ENCODE assay signal across 1 cellular context in genomic region chr3:108221911-108222812, GRCh38.
TF ChIP-seq lines count a peak whose summit lies in the region.

A gene with protein sequence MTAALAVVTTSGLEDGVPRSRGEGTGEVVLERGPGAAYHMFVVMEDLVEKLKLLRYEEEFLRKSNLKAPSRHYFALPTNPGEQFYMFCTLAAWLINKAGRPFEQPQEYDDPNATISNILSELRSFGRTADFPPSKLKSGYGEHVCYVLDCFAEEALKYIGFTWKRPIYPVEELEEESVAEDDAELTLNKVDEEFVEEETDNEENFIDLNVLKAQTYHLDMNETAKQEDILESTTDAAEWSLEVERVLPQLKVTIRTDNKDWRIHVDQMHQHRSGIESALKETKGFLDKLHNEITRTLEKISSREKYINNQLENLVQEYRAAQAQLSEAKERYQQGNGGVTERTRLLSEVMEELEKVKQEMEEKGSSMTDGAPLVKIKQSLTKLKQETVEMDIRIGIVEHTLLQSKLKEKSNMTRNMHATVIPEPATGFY (minus strand): TSS chr3:108222424. CDS start chr3:108222322, 102 bp downstream.

TF ChIP-seq in K562, 482 proteins besides CTCF, POLR2A, EP300 and RAD21 (continued from another document and continues in another):
- TF ChIP-seq MGA (IDR thresholded peaks at IDR 0.05) (peak; percentile 59), HBP1 (CRISPR knock-in tag; IDR thresholded peaks at IDR 0.05) (no peak), NEUROD1 (IDR thresholded peaks at IDR 0.05; ENCODE audit: borderline replicate concordance, low read depth, low read length, partially characterized antibody) (peak; percentile 42), ATF7 (IDR thresholded peaks at IDR 0.05) (peak; percentile 99), ZNF609 (CRISPR knock-in tag; IDR thresholded peaks at IDR 0.05; ENCODE audit: borderline replicate concordance) (no peak), ILF3 (IDR thresholded peaks at IDR 0.05; ENCODE audit: borderline replicate concordance) (no peak), NR0B1 (IDR thresholded peaks at IDR 0.05; ENCODE audit: partially characterized antibody) (no peak), COPS2 (conservative IDR thresholded peaks at IDR 0.05) (no peak), CBFA2T3 (IDR thresholded peaks at IDR 0.05) (no peak), KLF1 (tag; IDR thresholded peaks at IDR 0.05) (no peak), IRF9 (tag; IDR thresholded peaks at IDR 0.05) (no peak), KDM1A (IDR thresholded peaks at IDR 0.05) (no peak), NFXL1 (CRISPR knock-in tag; IDR thresholded peaks at IDR 0.05) (no peak), RCOR1 (IDR thresholded peaks at IDR 0.05; ENCODE audit: borderline replicate concordance in 1 of 2, low read depth in 2 of 2, low read length in 2 of 2) (0 out of 4 replicates have a peak, but pooled peaks of 1 of the 2 experiments have one; percentile 18), NR3C1 (CRISPR knock-in tag; IDR thresholded peaks at IDR 0.05) (no peak)
- TF ChIP-seq, protein P1, sequence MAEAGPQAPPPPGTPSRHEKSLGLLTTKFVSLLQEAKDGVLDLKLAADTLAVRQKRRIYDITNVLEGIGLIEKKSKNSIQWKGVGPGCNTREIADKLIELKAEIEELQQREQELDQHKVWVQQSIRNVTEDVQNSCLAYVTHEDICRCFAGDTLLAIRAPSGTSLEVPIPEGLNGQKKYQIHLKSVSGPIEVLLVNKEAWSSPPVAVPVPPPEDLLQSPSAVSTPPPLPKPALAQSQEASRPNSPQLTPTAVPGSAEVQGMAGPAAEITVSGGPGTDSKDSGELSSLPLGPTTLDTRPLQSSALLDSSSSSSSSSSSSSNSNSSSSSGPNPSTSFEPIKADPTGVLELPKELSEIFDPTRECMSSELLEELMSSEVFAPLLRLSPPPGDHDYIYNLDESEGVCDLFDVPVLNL (CRISPR knock-in tag; IDR thresholded peaks at IDR 0.05; ENCODE audit: low read depth), result no peak
- TF ChIP-seq, protein P2, sequence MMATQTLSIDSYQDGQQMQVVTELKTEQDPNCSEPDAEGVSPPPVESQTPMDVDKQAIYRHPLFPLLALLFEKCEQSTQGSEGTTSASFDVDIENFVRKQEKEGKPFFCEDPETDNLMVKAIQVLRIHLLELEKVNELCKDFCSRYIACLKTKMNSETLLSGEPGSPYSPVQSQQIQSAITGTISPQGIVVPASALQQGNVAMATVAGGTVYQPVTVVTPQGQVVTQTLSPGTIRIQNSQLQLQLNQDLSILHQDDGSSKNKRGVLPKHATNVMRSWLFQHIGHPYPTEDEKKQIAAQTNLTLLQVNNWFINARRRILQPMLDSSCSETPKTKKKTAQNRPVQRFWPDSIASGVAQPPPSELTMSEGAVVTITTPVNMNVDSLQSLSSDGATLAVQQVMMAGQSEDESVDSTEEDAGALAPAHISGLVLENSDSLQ (IDR thresholded peaks at IDR 0.05), result peak; percentile 47; the same call in 1 of the 2 replicates
- TF ChIP-seq, protein P3, sequence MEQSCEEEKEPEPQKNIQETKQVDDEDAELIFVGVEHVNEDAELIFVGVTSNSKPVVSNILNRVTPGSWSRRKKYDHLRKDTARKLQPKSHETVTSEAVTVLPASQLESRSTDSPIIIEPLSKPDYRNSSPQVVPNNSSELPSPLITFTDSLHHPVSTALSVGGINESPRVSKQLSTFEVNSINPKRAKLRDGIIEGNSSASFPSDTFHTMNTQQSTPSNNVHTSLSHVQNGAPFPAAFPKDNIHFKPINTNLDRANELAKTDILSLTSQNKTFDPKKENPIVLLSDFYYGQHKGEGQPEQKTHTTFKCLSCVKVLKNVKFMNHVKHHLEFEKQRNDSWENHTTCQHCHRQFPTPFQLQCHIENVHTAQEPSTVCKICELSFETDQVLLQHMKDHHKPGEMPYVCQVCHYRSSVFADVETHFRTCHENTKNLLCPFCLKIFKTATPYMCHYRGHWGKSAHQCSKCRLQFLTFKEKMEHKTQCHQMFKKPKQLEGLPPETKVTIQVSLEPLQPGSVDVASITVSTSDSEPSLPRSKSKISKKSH (CRISPR knock-in tag; IDR thresholded peaks at IDR 0.05), result no peak
